Comparison of ENCODE assay signal across 7 cellular contexts in genomic region chr4:173494013-173494970, GRCh38. TPM values are rescaled to one million over a fixed set of nuclear protein-coding genes. Genes with fewer than 3 reads are reported as not detected.
DNase-seq lines count a peak whose midpoint lies in the region; FAIRE-seq and TF ChIP-seq lines count a peak whose summit lies in the region.

No MANE protein-coding gene starts in this region.

- peak; percentile 75 for TF ChIP-seq CTCF in GM12874 (IDR thresholded peaks at IDR 0.05; ENCODE audit: insufficient read depth, low read depth, low read length)
- peak; percentile 75 for TF ChIP-seq CTCF in cardiac fibroblast (IDR thresholded peaks at IDR 0.05; ENCODE audit: low read depth, low read length)
- peak; percentile 75 to 86 (median 80) for TF ChIP-seq CTCF in keratinocyte (optimal IDR thresholded peaks at IDR 0.05 in 1 of 3, IDR thresholded peaks at IDR 0.05 in 1 of 3, conservative IDR thresholded peaks at IDR 0.05 in 1 of 3; ENCODE audit: extremely low read depth in 1 of 3, insufficient read depth in 2 of 3, low read length in 3 of 3)

- DNase-seq in HAP-1 (ENCODE audit: low spot score in 2 of 2): peak; percentile 71 to 74
- DNase-seq in LHCN-M2 (ENCODE audit: low read depth): peak; percentile 71
- peak; percentile 16 for DNase-seq in T-helper 22 cell (ENCODE audit: low read depth)
- DNase-seq in cardiac fibroblast (ENCODE audit: low read depth in 2 of 2): peak; percentile 74 to 77
- no peak for DNase-seq in keratinocyte (ENCODE audit: low read depth, low spot score)
- DNase-seq in stimulated activated CD4-positive, alpha-beta T cell treated with anti-CD3 and anti-CD28 coated beads, Interleukin-2, amount 100 ng/mL, for 4 hours (ENCODE audit: low read depth): peak; percentile 34

- in situ Hi-C loops in HAP-1 (cut with MboI; ENCODE audit: low sequenced_read_pairs): loop anchor here (10.0 kb wide), 1 partner anchor 69 kb away; no protein-coding TSS in a partner anchor

- peak overlapping the region; percentile 89 for H2AFZ ChIP-seq in keratinocyte (ENCODE audit: control insufficient read depth, low read length)

- dilution Hi-C loops in keratinocyte (cut with MboI; ENCODE audit: extremely low pct_ligation_motif_present, low sequenced_read_pairs): no loop called here

- no peaks in the 10 kb centered on the region for H3K79me2 ChIP-seq in keratinocyte (ENCODE audit: control insufficient read depth, insufficient read depth, low read length)

- no peaks in the 10 kb centered on the region for H4K20me1 ChIP-seq in keratinocyte (ENCODE audit: control insufficient read depth, extremely low read depth, insufficient read depth, low read length)

- no peak overlapping the region for H3K27ac ChIP-seq in keratinocyte (ENCODE audit: control insufficient read depth, insufficient read depth, low read length)

- peak overlapping the region; percentile 76 for H3K4me2 ChIP-seq in keratinocyte (ENCODE audit: control insufficient read depth, extremely low read depth, insufficient read depth, low read depth, low read length)

- H3K9ac ChIP-seq in keratinocyte (ENCODE audit: control insufficient read depth, extremely low read depth, insufficient read depth, low read length): no peak overlapping the region

- H3K9me1 ChIP-seq in keratinocyte (ENCODE audit: control insufficient read depth, extremely low read depth, insufficient read depth, low read length): no peaks in the 10 kb centered on the region

- H3K27me3 ChIP-seq in HAP-1 (ENCODE audit: low read depth) (peaks cover 68% of the 10 kb centered on the region), keratinocyte (ENCODE audit: control insufficient read depth, extremely low read depth, insufficient read depth, low read length) (no peaks in the 10 kb centered on the region)

- no peaks in the 10 kb centered on the region for H3K9me3 ChIP-seq in HAP-1
- no peaks in the 10 kb centered on the region for H3K9me3 ChIP-seq in keratinocyte (ENCODE audit: control insufficient read depth, low read depth, low read length)

- peaks cover 9% of the 10 kb centered on the region for H3K4me1 ChIP-seq in HAP-1
- peaks cover 4% of the 10 kb centered on the region for H3K4me1 ChIP-seq in keratinocyte (ENCODE audit: control insufficient read depth, extremely low read depth, insufficient read depth, low read length)

- H3K4me3 ChIP-seq in HAP-1 (peak overlapping the region; percentile 8; the same call in 1 of the 2 replicates), cardiac fibroblast (replicated peaks in 1 of 2; ENCODE audit: low read depth in 2 of 2, low read length in 2 of 2) (peak overlapping the region; percentile 23 to 35), keratinocyte (ENCODE audit: control insufficient read depth in 2 of 3, extremely low read depth in 1 of 3, insufficient read depth in 2 of 3, low read depth in 1 of 3, low read length in 3 of 3) (peak overlapping the region in 2 of 3 experiments; percentile 18 to 44)

- H3K36me3 ChIP-seq in HAP-1 (replicated peaks) (no peaks in the 10 kb centered on the region), keratinocyte (ENCODE audit: control insufficient read depth in 2 of 2, extremely low read depth in 1 of 2, insufficient read depth in 2 of 2, low read length in 2 of 2) (no peaks in the 10 kb centered on the region)

- peak; percentile 51 for FAIRE-seq in keratinocyte (lab: Jason Lieb, UNC)

RNA-seq across cellular contexts. Expression of gene HAND2, which starts 35.7 kb away (rescaled TPM):
- 0.17 and 0.71 TPM in 2 replicates for total RNA-seq in LHCN-M2 (2014; rRNA removed)
- polyA plus RNA-seq in LHCN-M2 (2012): 0.15 TPM
- polyA plus RNA-seq in keratinocyte: not detected in 3 replicates
- polyA plus RNA-seq in keratinocyte (2011; ENCODE audit: low read depth): not detected
- polyA plus RNA-seq in keratinocyte (2011; cell fraction: cytosol; rRNA removed): not detected in 2 replicates
- not detected in 2 replicates for polyA plus RNA-seq in keratinocyte (2011; cell fraction: nucleus; rRNA removed)
- not detected in 2 replicates for polyA plus RNA-seq in keratinocyte (2012; ENCODE audit: low replicate concordance)
- not detected in 3 replicates for polyA minus RNA-seq in keratinocyte
- polyA minus RNA-seq in keratinocyte (2011; cell fraction: cytosol; rRNA and poly(A)+ RNA removed): not detected
- not detected in 2 replicates for polyA minus RNA-seq in keratinocyte (2011; cell fraction: nucleus; rRNA and poly(A)+ RNA removed)
